In genomic region chr6:1271071-1271763, GRCh38 we compare ENCODE assay signal across 28 cellular contexts. TPM values are rescaled to one million over a fixed set of nuclear protein-coding genes. Genes with fewer than 3 reads are reported as not detected.
"Had no signal": no experiment of that assay in that cellular context is flagged by ENCODE, and none has a peak within 500 bp of the region (broad histone marks: within the 10 kb centered on the region; RNA-seq: fewer than 3 reads in every experiment).

No MANE protein-coding gene starts in this region.

- H3K9me3 ChIP-seq: MG63, SK-N-SH had no signal

- H3K9ac ChIP-seq: KMS-11, SK-N-SH had no signal

- H3K4me1 Mint-ChIP-seq: activated CD4-positive, alpha-beta memory T cell treated with anti-CD3 and anti-CD28 coated beads, Interleukin-2, amount 10 ng/mL, durations not matched to agents 7 days and 5 days; activated CD4-positive, alpha-beta T cell treated with anti-CD3 and anti-CD28 coated beads for 36 hours; activated T-helper 17 cell treated with anti-CD3 and anti-CD28 coated beads, Interleukin-2, amount 50 U/mL, for 72 hours; central memory CD8-positive, alpha-beta T cell had no signal

- H3K4me3 ChIP-seq: breast epithelium, MG63 had no signal

- ATAC-seq: activated CD4-positive, alpha-beta T cell treated with anti-CD3 and anti-CD28 coated beads for 36 hours; activated T-helper 17 cell treated with anti-CD3 and anti-CD28 coated beads, Interleukin-2, amount 50 U/mL, for 72 hours had no signal

- H3K36me3 ChIP-seq: breast epithelium, MG63, WERI-Rb-1 had no signal

- H3K36me3 Mint-ChIP-seq: activated naive CD8-positive, alpha-beta T cell had no signal

- DNase-seq: activated CD4-positive, alpha-beta memory T cell treated with anti-CD3 and anti-CD28 coated beads, Interleukin-2, amount 10 ng/mL, durations not matched to agents 7 days and 5 days; activated CD4-positive, alpha-beta T cell treated with anti-CD3 and anti-CD28 coated beads for 36 hours; activated CD4-positive, alpha-beta T cell treated with anti-CD3 and anti-CD28 coated beads, Interleukin-2, amount 50 U/mL, for 1 hour; activated gamma-delta T cell; activated naive CD4-positive, alpha-beta T cell treated with anti-CD3 and anti-CD28 coated beads for 36 hours; activated T-cell treated with anti-CD3 and anti-CD28 coated beads for 4 hours; activated T-cell treated with anti-CD3 and anti-CD28 coated beads, Interleukin-2, amount 50 U/mL, for 48 hours; anterior cingulate cortex; MG63; MV-4-11; NCI-H1092 treated with DMSO at 0.1 percent for 48 hours; NCI-H1417 treated with DMSO at 0.1 percent for 48 hours; NCI-H1694; NCI-H2029; NCI-H2107; NCI-H510A treated with DMSO at 0.1 percent for 48 hours; NCI-H69; NK-92 treated with Interleukin-12 subunit alpha and Interleukin-12 subunit beta, amount 100 ng/mL, for 24 hours; SK-N-SH; T-helper 1 cell; WERI-Rb-1 had no signal

- H3K27ac Mint-ChIP-seq: activated CD4-positive, alpha-beta memory T cell treated with anti-CD3 and anti-CD28 coated beads, Interleukin-2, amount 10 ng/mL, durations not matched to agents 7 days and 5 days; activated CD4-positive, alpha-beta T cell treated with anti-CD3 and anti-CD28 coated beads for 36 hours; activated naive CD4-positive, alpha-beta T cell treated with anti-CD3 and anti-CD28 coated beads for 36 hours; activated naive CD8-positive, alpha-beta T cell; activated T-helper 17 cell treated with anti-CD3 and anti-CD28 coated beads, Interleukin-2, amount 50 U/mL, for 72 hours had no signal

- H3K4me2 ChIP-seq: KMS-11, SK-N-SH had no signal

- H3K4me1 ChIP-seq: breast epithelium had no signal

- H3K4me3 Mint-ChIP-seq: activated CD4-positive, alpha-beta memory T cell treated with anti-CD3 and anti-CD28 coated beads, Interleukin-2, amount 10 ng/mL, durations not matched to agents 7 days and 5 days; activated CD4-positive, alpha-beta T cell treated with anti-CD3 and anti-CD28 coated beads for 36 hours; activated naive CD4-positive, alpha-beta T cell treated with anti-CD3 and anti-CD28 coated beads for 36 hours; activated naive CD8-positive, alpha-beta T cell; activated T-helper 17 cell treated with anti-CD3 and anti-CD28 coated beads, Interleukin-2, amount 50 U/mL, for 72 hours; central memory CD8-positive, alpha-beta T cell had no signal

- H3K9me3 Mint-ChIP-seq: central memory CD8-positive, alpha-beta T cell had no signal

- H3K27ac ChIP-seq: breast epithelium, KMS-11, WERI-Rb-1 had no signal

- H3K27me3 ChIP-seq: breast epithelium, MG63 had no signal

RNA-seq across cellular contexts. Expression of gene FOXQ1, which starts 40.7 kb away (rescaled TPM):
- total RNA-seq: activated CD4-positive, alpha-beta memory T cell treated with anti-CD3 and anti-CD28 coated beads, Interleukin-2, amount 10 ng/mL, durations not matched to agents 7 days and 5 days; activated CD4-positive, alpha-beta T cell treated with anti-CD3 and anti-CD28 coated beads for 36 hours; activated CD8-positive, alpha-beta memory T cell treated with anti-CD3 and anti-CD28 coated beads for 36 hours; activated naive CD4-positive, alpha-beta T cell treated with anti-CD3 and anti-CD28 coated beads for 36 hours; activated T-helper 17 cell treated with anti-CD3 and anti-CD28 coated beads, Interleukin-2, amount 50 U/mL, for 72 hours; T-helper 2 cell treated with Interferon-gamma antibody and Interleukin-4, amounts not matched to agents 100 ng/mL and 5 ng/mL, for 36 hours had no signal
- polyA plus RNA-seq: SK-N-SH had no signal
